ENCODE assay signal across 28 cellular contexts in the genomic region with DNA sequence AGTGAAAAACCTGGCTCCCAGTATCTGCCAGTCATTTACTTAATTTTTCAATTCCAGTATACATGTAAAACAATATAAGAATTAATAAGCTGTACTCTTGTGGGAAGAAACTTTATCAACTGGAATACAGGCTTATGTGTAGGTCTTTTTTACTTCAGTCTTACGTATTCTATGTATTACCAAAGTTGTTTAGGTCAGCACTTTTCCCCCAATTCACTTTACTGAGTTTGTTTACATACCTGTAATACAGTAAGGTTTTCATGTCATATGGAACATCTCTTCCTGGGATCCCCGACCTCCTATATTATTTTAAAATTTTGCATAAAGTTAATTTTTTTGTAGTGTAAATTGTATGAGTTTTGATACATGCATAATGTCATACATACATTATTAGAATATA.
"Had no signal": no experiment of that assay in that cellular context is flagged by ENCODE, and none has a peak within 500 bp of the region (broad histone marks: within the 10 kb centered on the region; RNA-seq: fewer than 3 reads in every experiment).

No MANE protein-coding gene starts in this region.

- H3K36me3 ChIP-seq: neural progenitor cell, ovary, spleen, suprapubic skin, tibial artery, transverse colon, upper lobe of right lung, uterus had no signal

- H3K9ac ChIP-seq: neural progenitor cell, parathyroid adenoma had no signal

- H3K79me2 ChIP-seq: parathyroid adenoma had no signal

- H3K27ac ChIP-seq: neural progenitor cell, ovary, parathyroid adenoma, psoas muscle, skin epidermis, spleen, suprapubic skin, testis, tibial artery, transverse colon, upper lobe of right lung, uterus had no signal

- H3K4me3 ChIP-seq: neural progenitor cell, ovary, psoas muscle, skin epidermis, smooth muscle cell, spleen, suprapubic skin, testis, tibial artery, transverse colon, upper lobe of right lung, uterus had no signal

- DNase-seq: natural killer cell; occipital lobe; ovary; posterior cingulate gyrus; psoas muscle; right cardiac atrium; spleen; stimulated activated CD4-positive, alpha-beta T cell treated with anti-CD3 and anti-CD28 coated beads, Interleukin-12 subunit alpha, Interleukin-12 subunit beta, amount 100 ng/mL, for 4 hours; stimulated activated CD4-positive, alpha-beta T cell treated with anti-CD3 and anti-CD28 coated beads, Interleukin-1b, Interleukin-23, amount 100 ng/mL, for 48 hours; stimulated activated CD4-positive, alpha-beta T cell treated with anti-CD3 and anti-CD28 coated beads, Interleukin-4, amount 100 ng/mL, for 1 hour; stimulated activated CD4-positive, alpha-beta T cell treated with anti-CD3 and anti-CD28 coated beads, Interleukin-4, amount 100 ng/mL, for 4 hours; stimulated activated CD8-positive, alpha-beta memory T cell treated with anti-CD3 and anti-CD28 coated beads, Interleukin-4, amount 100 ng/mL, for 48 hours; stimulated activated naive CD4-positive, alpha-beta T cell; stimulated activated naive CD8-positive, alpha-beta T cell treated with anti-CD3 and anti-CD28 coated beads, Interleukin-15, amount 100 ng/mL, for 72 hours; stimulated activated naive CD8-positive, alpha-beta T cell treated with anti-CD3 and anti-CD28 coated beads, Interleukin-15, Interleukin-2, amounts not matched to agents 100 U/mL and 50 U/mL, for 24 hours; substantia nigra; testis; tibial artery; transverse colon; upper lobe of right lung; uterus had no signal

- ATAC-seq: natural killer cell; psoas muscle; right cardiac atrium; sciatic nerve; stimulated activated memory B cell treated with anti-CD40 and anti-IgM and Interleukin-4, amounts not matched to agents 10 μg/mL and 1 μg/mL and 100 μg/mL, for 72 hours; stimulated activated naive CD8-positive, alpha-beta T cell treated with anti-CD3 and anti-CD28 coated beads, Interleukin-15, amount 100 ng/mL, for 72 hours; stimulated activated naive CD8-positive, alpha-beta T cell treated with anti-CD3 and anti-CD28 coated beads, Interleukin-15, Interleukin-2, amounts not matched to agents 100 U/mL and 50 U/mL, for 24 hours; upper lobe of right lung had no signal

- H3K27me3 ChIP-seq: neural progenitor cell, ovary, spleen, suprapubic skin, testis, tibial artery, transverse colon, upper lobe of right lung, uterus had no signal

- H3K9me3 ChIP-seq: ovary, psoas muscle, spleen, suprapubic skin, testis, tibial artery, transverse colon, upper lobe of right lung, uterus had no signal

- H3K4me2 ChIP-seq: neural progenitor cell, smooth muscle cell had no signal

- H2AFZ ChIP-seq: neural progenitor cell, parathyroid adenoma had no signal

- H3K4me1 ChIP-seq: neural progenitor cell, parathyroid adenoma, psoas muscle, spleen, suprapubic skin, testis, tibial artery, transverse colon, upper lobe of right lung, uterus had no signal
